Comparison of ENCODE assay signal across 13 cellular contexts in the genomic region with DNA sequence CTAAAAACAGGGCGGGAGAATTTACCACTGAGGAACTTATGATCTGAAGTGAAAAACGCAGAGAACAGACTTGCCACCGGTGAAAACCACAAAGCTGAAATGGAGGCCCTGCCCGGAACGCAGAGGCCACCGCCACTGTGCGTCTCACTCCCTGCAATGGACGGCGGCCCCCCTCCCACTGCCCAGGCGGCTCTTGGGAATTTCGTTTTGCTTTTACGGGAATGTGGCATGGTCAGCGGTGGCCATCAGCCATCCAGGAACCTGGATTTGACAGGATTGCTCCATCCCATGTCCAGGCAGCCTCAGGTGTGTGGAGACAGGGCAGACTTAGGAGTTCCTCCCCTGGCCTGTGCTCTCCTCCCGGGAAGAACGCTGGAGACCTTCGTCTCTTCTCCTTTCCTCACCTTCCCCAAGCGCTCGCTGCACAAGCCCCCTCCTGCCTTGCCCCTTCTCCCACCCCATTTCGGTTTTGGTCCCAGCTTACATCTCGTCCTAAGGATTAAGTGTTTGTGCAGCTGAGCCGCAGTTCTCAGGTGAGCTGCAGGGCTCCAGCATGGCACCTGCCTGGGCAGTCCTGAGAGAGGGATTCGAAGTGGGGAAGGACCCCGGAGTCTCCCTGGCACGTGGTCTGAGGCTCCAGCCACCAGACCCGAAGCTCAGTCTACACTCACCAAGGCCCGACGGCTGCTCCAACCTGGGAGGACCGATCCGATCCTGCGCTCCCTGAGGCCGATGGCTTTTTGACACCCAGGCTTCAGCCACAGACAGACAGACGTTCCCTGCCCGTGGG. TPM values are rescaled to one million over a fixed set of nuclear protein-coding genes. Genes with fewer than 3 reads are reported as not detected.
DNase-seq lines count a peak whose midpoint lies in the region; ATAC-seq and TF ChIP-seq lines count a peak whose summit lies in the region.
"Had no signal": no experiment of that assay in that cellular context is flagged by ENCODE, and none has a peak within 500 bp of the region (broad histone marks: within the 10 kb centered on the region; RNA-seq: fewer than 3 reads in every experiment).

No MANE protein-coding gene starts in this region.

- peaks cover 8% of the 10 kb centered on the region for H3K27me3 Mint-ChIP-seq in progenitor cell of endocrine pancreas
- H3K27me3 Mint-ChIP-seq: CD4-positive, CD25-positive, alpha-beta regulatory T cell; CD8-positive, alpha-beta memory T cell had no signal

- CTCF ChIA-PET in PC-3 (lab: Charles Lee), result interaction anchor here (0.6 kb wide), 1 partner anchor 10 kb away, joined by 3 read pairs; no protein-coding TSS in a partner anchor

- H3K36me3 Mint-ChIP-seq in progenitor cell of endocrine pancreas (ENCODE audit: insufficient read depth), result peaks cover 17% of the 10 kb centered on the region

- peaks cover 15% of the 10 kb centered on the region for H3K4me1 Mint-ChIP-seq in progenitor cell of endocrine pancreas (ENCODE audit: low read depth)

- H3K27ac ChIP-seq in caudate nucleus (ENCODE audit: low read depth, low read length), result peak overlapping the region; percentile 76
- H3K27ac ChIP-seq in layer of hippocampus (ENCODE audit: low read depth, low read length), result peak overlapping the region; percentile 54
- no peak overlapping the region for H3K27ac ChIP-seq in PC-3 (ENCODE audit: low read length)
- H3K27ac ChIP-seq: GM23248 had no signal

- H3K79me2 ChIP-seq in PC-3 (ENCODE audit: low read length), result no peaks in the 10 kb centered on the region

- H3K9me2 ChIP-seq in PC-3 (replicated peaks; ENCODE audit: low read length), result no peaks in the 10 kb centered on the region

- H4K20me1 ChIP-seq in PC-3 (ENCODE audit: low read length), result no peaks in the 10 kb centered on the region

- no peak overlapping the region for H2AFZ ChIP-seq in PC-3 (ENCODE audit: low read length)
- H2AFZ ChIP-seq: GM23248 had no signal

- H3K4me3 ChIP-seq in PC-3 (ENCODE audit: low read length), result no peak overlapping the region
- H3K4me3 ChIP-seq: GM23248 had no signal

- ATAC-seq in GM18520 (IDR thresholded peaks at IDR 0.05; ENCODE audit: unreplicated experiment) (no peak), PC-3 (no peak)

- H3K36me3 ChIP-seq in PC-3 (ENCODE audit: low read depth, low read length), result no peaks in the 10 kb centered on the region
- H3K36me3 ChIP-seq: BE2C had no signal

- H3K9me3 Mint-ChIP-seq in progenitor cell of endocrine pancreas (ENCODE audit: low read depth), result no peaks in the 10 kb centered on the region
- H3K9me3 Mint-ChIP-seq: CD4-positive, CD25-positive, alpha-beta regulatory T cell; CD8-positive, alpha-beta memory T cell had no signal

- H3K9ac ChIP-seq in PC-3 (ENCODE audit: low read length), result no peak overlapping the region
- H3K9ac ChIP-seq: GM23248 had no signal

- no peak overlapping the region for H3K4me3 Mint-ChIP-seq in progenitor cell of endocrine pancreas (ENCODE audit: low read depth)
- H3K4me3 Mint-ChIP-seq: CD4-positive, CD25-positive, alpha-beta regulatory T cell; CD8-positive, alpha-beta memory T cell had no signal

- no peaks in the 10 kb centered on the region for H3K9me3 ChIP-seq in PC-3 (ENCODE audit: low read length)
- H3K9me3 ChIP-seq: BE2C had no signal

- peak overlapping the region; percentile 88 for H3K27ac Mint-ChIP-seq in progenitor cell of endocrine pancreas
- H3K27ac Mint-ChIP-seq: CD4-positive, CD25-positive, alpha-beta regulatory T cell; CD8-positive, alpha-beta memory T cell had no signal

- intact Hi-C loops in PC-3 (cut with micrococcal nuclease), result no loop called here

- TF ChIP-seq CTCF in progenitor cell of endocrine pancreas (IDR thresholded peaks at IDR 0.05; ENCODE audit: unreplicated experiment) (no peak), PC-3 (conservative IDR thresholded peaks at IDR 0.05; ENCODE audit: low read depth, low read length) (no peak)

- no peak overlapping the region for H3K4me2 ChIP-seq in PC-3 (ENCODE audit: low read length)

- POLR2A ChIA-PET in PC-3 (lab: Charles Lee; ENCODE audit: unreplicated experiment), result no interaction called here

- H3K27me3 ChIP-seq in layer of hippocampus (ENCODE audit: control insufficient read depth, insufficient read depth, low read length) (no peaks in the 10 kb centered on the region), PC-3 (ENCODE audit: low read length) (no peaks in the 10 kb centered on the region)
- H3K27me3 ChIP-seq: BE2C had no signal

- BruUV-seq in PC-3 (replicated peaks; lab: Mats Ljungman, UMichigan), result no TSS peak

- no peak for DNase-seq in caudate nucleus (lab: John Stamatoyannopoulos, UW)
- no peak for DNase-seq in progenitor cell of endocrine pancreas (ENCODE audit: low spot score, unreplicated experiment)
- no peak for DNase-seq in DMS 273 treated with DMSO at 0.1 percent for 48 hours (lab: John Stamatoyannopoulos, UW)
- no peak for DNase-seq in PC-3
- DNase-seq: ACHN; BE2C; CD4-positive, CD25-positive, alpha-beta regulatory T cell; CD8-positive, alpha-beta memory T cell; COR-L47; GM23248; HCEC 1CT had no signal

- no peaks in the 10 kb centered on the region for H3F3A ChIP-seq in PC-3 (ENCODE audit: low read length, unreplicated experiment)

- peaks cover 11% of the 10 kb centered on the region for H3K4me1 ChIP-seq in PC-3 (ENCODE audit: insufficient read depth, low read length)
- H3K4me1 ChIP-seq: BE2C had no signal

RNA-seq across cellular contexts. Expression of a gene that starts 49.9 kb away (rescaled TPM):
- total RNA-seq in progenitor cell of endocrine pancreas, result 82.6 and 90.0 TPM in 2 replicates
- total RNA-seq in PC-3 (2014; rRNA removed), result 5.9 and 11.6 TPM in 2 replicates
- total RNA-seq: GM23248 had no signal
